ENCODE assay signal across 22 cellular contexts in genomic region chr16:60991886-60992285, GRCh38.
"Had no signal": no experiment of that assay in that cellular context is flagged by ENCODE, and none has a peak within 500 bp of the region (broad histone marks: within the 10 kb centered on the region; RNA-seq: fewer than 3 reads in every experiment).

No MANE protein-coding gene starts in this region.

- DNase-seq: activated CD4-positive, alpha-beta memory T cell treated with anti-CD3 and anti-CD28 coated beads, Interleukin-2, amount 10 ng/mL, durations not matched to agents 7 days and 5 days; activated CD4-positive, alpha-beta T cell treated with anti-CD3 and anti-CD28 coated beads for 36 hours; activated CD4-positive, alpha-beta T cell treated with anti-CD3 and anti-CD28 coated beads, Interleukin-2, amount 50 U/mL, for 1 hour; activated naive CD4-positive, alpha-beta T cell treated with anti-CD3 and anti-CD28 coated beads, Interleukin-2, amount 50 U/mL, for 16 hours; activated naive CD8-positive, alpha-beta T cell treated with anti-CD3 and anti-CD28 coated beads, Interleukin-2, amount 10 ng/mL, durations not matched to agents 7 days and 5 days; activated T-cell treated with anti-CD3 and anti-CD28 coated beads, Interleukin-2, amount 50 U/mL, for 72 hours; aorta; caudate nucleus; NCI-H1092; NCI-H1417 treated with DMSO at 0.1 percent for 48 hours; NCI-H1694; NCI-H2029; NCI-H2107; NCI-H2171 treated with DMSO at 0.1 percent for 48 hours; NCI-H226; NCI-H526; NCI-H774; PC-3; SIG-M5; T-cell; T-helper 2 cell; T1000 had no signal
